In the genomic region with DNA sequence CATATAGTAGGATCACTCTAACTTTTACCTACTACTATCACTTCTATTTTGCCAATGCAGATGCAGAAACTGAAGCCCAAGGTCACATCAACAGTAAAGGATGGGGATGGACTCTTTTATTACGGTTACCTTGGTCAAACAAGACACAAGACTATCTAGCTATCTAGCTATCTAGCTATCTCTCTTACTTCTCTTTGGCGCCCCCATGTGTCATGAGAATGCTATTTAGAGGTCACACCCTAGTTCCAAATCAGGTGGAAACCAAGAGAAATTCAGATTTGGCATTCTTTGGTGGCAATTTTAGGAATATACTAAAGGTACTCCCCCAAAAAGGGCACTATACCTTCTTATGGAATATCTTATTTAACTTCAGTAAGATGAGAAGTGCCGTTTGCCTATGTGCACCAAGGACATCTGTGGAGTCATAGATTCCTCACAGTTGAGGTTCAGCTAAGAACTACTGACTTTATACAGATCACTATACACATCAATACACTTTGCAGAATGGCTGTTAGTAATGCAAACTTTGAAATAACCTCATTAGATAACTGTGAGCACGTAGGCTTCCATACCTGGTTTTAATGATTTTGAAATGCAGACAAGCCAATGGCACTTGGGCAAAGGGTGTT, we compare ENCODE assay signal across 10 cellular contexts. TPM values are rescaled to one million over a fixed set of nuclear protein-coding genes. Genes with fewer than 3 reads are reported as not detected.
DNase-seq lines count a peak whose midpoint lies in the region; ATAC-seq and TF ChIP-seq lines count a peak whose summit lies in the region.
"Had no signal": no experiment of that assay in that cellular context is flagged by ENCODE, and none has a peak within 500 bp of the region (broad histone marks: within the 10 kb centered on the region; RNA-seq: fewer than 3 reads in every experiment).

No MANE protein-coding gene starts in this region.

- H3K14ac ChIP-seq in H9 (ENCODE audit: insufficient read depth, low read length), result no peak overlapping the region

- no peaks in the 10 kb centered on the region for H3K27me3 ChIP-seq in H9 (ENCODE audit: insufficient read depth, low read length)
- H3K27me3 ChIP-seq: BLaER1 had no signal

- no peak overlapping the region for H2AFZ ChIP-seq in H9 (ENCODE audit: low read length)

- H3K4me1 ChIP-seq in H9 (ENCODE audit: insufficient read depth, low read length), result no peaks in the 10 kb centered on the region
- H3K4me1 ChIP-seq: BLaER1 had no signal

- no peaks in the 10 kb centered on the region for H3K9me3 ChIP-seq in H9 (ENCODE audit: control insufficient read depth, low read depth, low read length)
- H3K9me3 ChIP-seq: BLaER1 had no signal

- no peak overlapping the region for H3T11ph ChIP-seq in H9 (ENCODE audit: low read length)

- no CpG with 5 or more reads among the region's 4 CpGs for WGBS in H9 (ENCODE audit: extremely low coverage, insufficient read length, low lambda C conversion rate)

- H3K4me2 ChIP-seq in H9 (ENCODE audit: insufficient read depth, insufficient read length, low read length), result no peak overlapping the region
- H3K4me2 ChIP-seq: BLaER1 had no signal

- H3K4ac ChIP-seq in H9 (ENCODE audit: low read depth, low read length), result no peak overlapping the region

- H3K23ac ChIP-seq in H9 (ENCODE audit: insufficient read length, low read depth, low read length), result no peak overlapping the region

- H4K91ac ChIP-seq in H9 (ENCODE audit: insufficient read length, low read depth, low read length), result no peak overlapping the region

- no peaks in the 10 kb centered on the region for H3K23me2 ChIP-seq in H9 (ENCODE audit: insufficient read length, low read depth, low read length, poor library complexity, severe bottlenecking)

- no peak overlapping the region for H3K18ac ChIP-seq in H9 (ENCODE audit: insufficient read length, low read depth, low read length)

- H3K9me3 Mint-ChIP-seq in H9, result no peaks in the 10 kb centered on the region
- no peaks in the 10 kb centered on the region for H3K9me3 Mint-ChIP-seq in activated T-helper 2 cell treated with anti-CD3 and anti-CD28 coated beads, Interferon-gamma antibody, Interleukin-2, Interleukin-4, amounts not matched to agents 10 μg/mL and 5 μg/mL and 100 μg/mL, durations not matched to agents 14 hours and 24 hours and 36 hours
- H3K9me3 Mint-ChIP-seq: stimulated activated naive CD8-positive, alpha-beta T cell treated with anti-CD3 and anti-CD28 coated beads, Interleukin-15, Interleukin-2, amounts not matched to agents 100 ng/mL and 50 ng/mL, for 24 hours had no signal

- ATAC-seq in GM21526 (IDR thresholded peaks at IDR 0.05; ENCODE audit: low FRiP score, unreplicated experiment), result no peak

- no peak overlapping the region for H2BK5ac ChIP-seq in H9 (ENCODE audit: insufficient read length, low read length)

- no peaks in the 10 kb centered on the region for H3K36me3 Mint-ChIP-seq in H9 (ENCODE audit: insufficient read depth in 1 of 3, low read depth in 3 of 3)
- no peaks in the 10 kb centered on the region for H3K36me3 Mint-ChIP-seq in activated T-helper 2 cell treated with anti-CD3 and anti-CD28 coated beads, Interferon-gamma antibody, Interleukin-2, Interleukin-4, amounts not matched to agents 10 μg/mL and 5 μg/mL and 100 μg/mL, durations not matched to agents 14 hours and 24 hours and 36 hours (ENCODE audit: low read depth)

- no peak overlapping the region for H3K4me3 Mint-ChIP-seq in H9
- H3K4me3 Mint-ChIP-seq in activated T-helper 2 cell treated with anti-CD3 and anti-CD28 coated beads, Interferon-gamma antibody, Interleukin-2, Interleukin-4, amounts not matched to agents 10 μg/mL and 5 μg/mL and 100 μg/mL, durations not matched to agents 14 hours and 24 hours and 36 hours (ENCODE audit: low read depth), result no peak overlapping the region
- H3K4me3 Mint-ChIP-seq: stimulated activated naive CD8-positive, alpha-beta T cell treated with anti-CD3 and anti-CD28 coated beads, Interleukin-15, Interleukin-2, amounts not matched to agents 100 ng/mL and 50 ng/mL, for 24 hours had no signal

- H2BK120ac ChIP-seq in H9 (ENCODE audit: low read depth, low read length, poor library complexity, severe bottlenecking), result no peak overlapping the region

- intact Hi-C loops in activated T-helper 2 cell treated with anti-CD3 and anti-CD28 coated beads, Interferon-gamma antibody, Interleukin-2, Interleukin-4, amounts not matched to agents 10 μg/mL and 5 μg/mL and 100 μg/mL, durations not matched to agents 14 hours and 24 hours and 36 hours (cut with micrococcal nuclease), result loop anchor here (2.0 to 5.0 kb wide), 2 partner anchors 118 to 576 kb away; no protein-coding TSS in a partner anchor

- no peaks in the 10 kb centered on the region for H3K27me3 Mint-ChIP-seq in H9 (ENCODE audit: low read depth)
- peaks cover 24% of the 10 kb centered on the region for H3K27me3 Mint-ChIP-seq in activated T-helper 2 cell treated with anti-CD3 and anti-CD28 coated beads, Interferon-gamma antibody, Interleukin-2, Interleukin-4, amounts not matched to agents 10 μg/mL and 5 μg/mL and 100 μg/mL, durations not matched to agents 14 hours and 24 hours and 36 hours (ENCODE audit: low read depth)

- H3K27ac Mint-ChIP-seq in H9, result no peak overlapping the region
- H3K27ac Mint-ChIP-seq in activated T-helper 2 cell treated with anti-CD3 and anti-CD28 coated beads, Interferon-gamma antibody, Interleukin-2, Interleukin-4, amounts not matched to agents 10 μg/mL and 5 μg/mL and 100 μg/mL, durations not matched to agents 14 hours and 24 hours and 36 hours, result no peak overlapping the region
- H3K27ac Mint-ChIP-seq: stimulated activated naive CD8-positive, alpha-beta T cell treated with anti-CD3 and anti-CD28 coated beads, Interleukin-15, Interleukin-2, amounts not matched to agents 100 ng/mL and 50 ng/mL, for 24 hours had no signal

- H3K27ac ChIP-seq in H9 (ENCODE audit: insufficient read length, low read depth, low read length), result no peak overlapping the region
- H3K27ac ChIP-seq: BLaER1 had no signal

- H2BK12ac ChIP-seq in H9 (ENCODE audit: insufficient read length, low read depth, low read length), result no peak overlapping the region

- H2BK20ac ChIP-seq in H9 (ENCODE audit: low read depth, low read length, poor library complexity, severe bottlenecking), result no peak overlapping the region

- no peaks in the 10 kb centered on the region for H3K79me2 ChIP-seq in H9 (ENCODE audit: insufficient read depth, low read length)

- no peaks in the 10 kb centered on the region for H4K20me1 ChIP-seq in H9 (ENCODE audit: control insufficient read depth, insufficient read depth, insufficient read length)
- H4K20me1 ChIP-seq: BLaER1 had no signal

- H4K8ac ChIP-seq in H9 (replicated peaks; ENCODE audit: insufficient read length, low read depth, low read length), result no peak overlapping the region

- no peak overlapping the region for H2BK15ac ChIP-seq in H9 (ENCODE audit: low read depth, low read length)

- no peak overlapping the region for H4K5ac ChIP-seq in H9 (ENCODE audit: insufficient read length, low read depth, low read length)

- H2AK5ac ChIP-seq in H9 (ENCODE audit: insufficient read length, low read length), result no peak overlapping the region

- no peak overlapping the region for H3K9ac ChIP-seq in H9 (ENCODE audit: extremely low read depth, insufficient read length, low read length)
- H3K9ac ChIP-seq: BLaER1 had no signal

- TF ChIP-seq CTCF in H9 (conservative IDR thresholded peaks at IDR 0.05), result peak; percentile 80

- H3K4me1 Mint-ChIP-seq in H9, result no peaks in the 10 kb centered on the region
- peaks cover 26% of the 10 kb centered on the region for H3K4me1 Mint-ChIP-seq in activated T-helper 2 cell treated with anti-CD3 and anti-CD28 coated beads, Interferon-gamma antibody, Interleukin-2, Interleukin-4, amounts not matched to agents 10 μg/mL and 5 μg/mL and 100 μg/mL, durations not matched to agents 14 hours and 24 hours and 36 hours (ENCODE audit: low read depth)

- H3K56ac ChIP-seq in H9 (ENCODE audit: insufficient read length, low read depth, low read length), result no peak overlapping the region

- DNase-seq in NCI-H1436 (lab: John Stamatoyannopoulos, UW) (peak; percentile 1), NCI-H1436 treated with DMSO at 0.1 percent for 48 hours (lab: John Stamatoyannopoulos, UW) (no peak), H9 (no peak), NCI-H748 treated with DMSO at 0.1 percent for 48 hours (lab: John Stamatoyannopoulos, UW) (peak; percentile 7), islet precursor cell (peak; percentile 58)
- DNase-seq in activated T-helper 2 cell treated with anti-CD3 and anti-CD28 coated beads, Interferon-gamma antibody, Interleukin-2, Interleukin-4, amounts not matched to agents 10 μg/mL and 5 μg/mL and 100 μg/mL, durations not matched to agents 14 hours and 24 hours and 36 hours (ENCODE audit: low spot score), result peak; percentile 30
- DNase-seq in stimulated activated CD8-positive, alpha-beta memory T cell treated with anti-CD3 and anti-CD28 coated beads, Interleukin-4, amount 100 ng/mL, for 48 hours, result peak; percentile 68

- H3K79me1 ChIP-seq in H9 (ENCODE audit: insufficient read depth, low read depth, low read length, poor library complexity, severe bottlenecking), result no peaks in the 10 kb centered on the region

RNA-seq across cellular contexts. Expression of a gene that starts 6.7 kb away (rescaled TPM):
- 1.1 and 1.4 TPM in 2 replicates for total RNA-seq in H9 (2021)
- total RNA-seq in activated T-helper 2 cell treated with anti-CD3 and anti-CD28 coated beads, Interferon-gamma antibody, Interleukin-2, Interleukin-4, amounts not matched to agents 10 μg/mL and 5 μg/mL and 100 μg/mL, durations not matched to agents 14 hours and 24 hours and 36 hours, result not detected in 2 replicates

Comparison
In these comparisons a context has a peak if more than half of its experiments do, and no peak if none do; other contexts are left out.
1. DNase-seq: peak in NCI-H1436 (single experiment), NCI-H748 treated with DMSO at 0.1 percent for 48 hours (single experiment), activated T-helper 2 cell treated with anti-CD3 and anti-CD28 coated beads, Interferon-gamma antibody, Interleukin-2, Interleukin-4, amounts not matched to agents 10 μg/mL and 5 μg/mL and 100 μg/mL, durations not matched to agents 14 hours and 24 hours and 36 hours (single experiment), islet precursor cell (single experiment) and stimulated activated CD8-positive, alpha-beta memory T cell treated with anti-CD3 and anti-CD28 coated beads, Interleukin-4, amount 100 ng/mL, for 48 hours (single experiment); none in NCI-H1436 treated with DMSO at 0.1 percent for 48 hours (single experiment) and H9 (single experiment).